In genomic region chr14:90301580-90302181, GRCh38 we compare ENCODE assay signal across 8 cellular contexts. TPM values are rescaled to one million over a fixed set of nuclear protein-coding genes. Genes with fewer than 3 reads are reported as not detected.
A peak's percentile ranks its signal among the peaks of the same experiment; 100 is the strongest.
DNase-seq lines count a peak whose midpoint lies in the region; ATAC-seq and TF ChIP-seq lines count a peak whose summit lies in the region.

No MANE protein-coding gene starts in this region.

- H3K4me1 Mint-ChIP-seq in activated CD4-positive, alpha-beta memory T cell treated with anti-CD3 and anti-CD28 coated beads, Interleukin-2, amount 10 ng/mL, durations not matched to agents 7 days and 5 days, result peaks cover 11% of the 10 kb centered on the region

- peaks cover 25% of the 10 kb centered on the region for H3K36me3 Mint-ChIP-seq in activated CD4-positive, alpha-beta memory T cell treated with anti-CD3 and anti-CD28 coated beads, Interleukin-2, amount 10 ng/mL, durations not matched to agents 7 days and 5 days (ENCODE audit: low read depth)

- no peaks in the 10 kb centered on the region for H3F3A ChIP-seq in neural cell (ENCODE audit: insufficient read depth, low read length, poor library complexity, severe bottlenecking)

- TF ChIP-seq POLR2A in esophagus muscularis mucosa (IDR thresholded peaks at IDR 0.05; ENCODE audit: low read depth), result no peak

- no peaks in the 10 kb centered on the region for H4K20me1 ChIP-seq in neural cell (ENCODE audit: insufficient read depth)

- H3K9me3 Mint-ChIP-seq in activated CD4-positive, alpha-beta memory T cell treated with anti-CD3 and anti-CD28 coated beads, Interleukin-2, amount 10 ng/mL, durations not matched to agents 7 days and 5 days, result no peaks in the 10 kb centered on the region

- TF ChIP-seq RAD21 in neural cell (conservative IDR thresholded peaks at IDR 0.05), result peak; percentile 92

- H3K27ac Mint-ChIP-seq in activated CD4-positive, alpha-beta memory T cell treated with anti-CD3 and anti-CD28 coated beads, Interleukin-2, amount 10 ng/mL, durations not matched to agents 7 days and 5 days, result no peak overlapping the region

- 33% methylated on average over 5 of the region's 5 CpGs for WGBS in esophagus muscularis mucosa

- H3K27me3 Mint-ChIP-seq in activated CD4-positive, alpha-beta memory T cell treated with anti-CD3 and anti-CD28 coated beads, Interleukin-2, amount 10 ng/mL, durations not matched to agents 7 days and 5 days, result no peaks in the 10 kb centered on the region

- in situ Hi-C loops in Panc1 (cut with HindIII; ENCODE audit: low pct_unique_long_range_greater_than_20kb, low sequenced_read_pairs), result no loop called here

- no peaks in the 10 kb centered on the region for H3K9me2 ChIP-seq in neural cell (ENCODE audit: insufficient read depth, low read length)

- H3K79me2 ChIP-seq in neural cell (replicated peaks; ENCODE audit: insufficient read depth, low read length), result no peaks in the 10 kb centered on the region

- no peaks in the 10 kb centered on the region for H3K9me3 ChIP-seq in Panc1 (ENCODE audit: control insufficient read depth, insufficient read depth, low read depth, low read length)
- H3K9me3 ChIP-seq in esophagus muscularis mucosa, result no peaks in the 10 kb centered on the region
- H3K9me3 ChIP-seq in neural cell (ENCODE audit: low read length), result no peaks in the 10 kb centered on the region

- BruUV-seq in Panc1 (replicated peaks; lab: Mats Ljungman, UMichigan), result no TSS peak

- H3K27me3 ChIP-seq in HL-60 (ENCODE audit: insufficient read depth, poor library complexity, severe bottlenecking) (no peaks in the 10 kb centered on the region), Panc1 (ENCODE audit: control insufficient read depth, insufficient read depth, low read length) (no peaks in the 10 kb centered on the region), esophagus muscularis mucosa (no peaks in the 10 kb centered on the region), neural cell (ENCODE audit: insufficient read depth, low read depth, low read length) (no peaks in the 10 kb centered on the region)

- H3K36me3 ChIP-seq in Panc1 (ENCODE audit: control insufficient read depth, insufficient read depth, low read length), result no peaks in the 10 kb centered on the region
- H3K36me3 ChIP-seq in esophagus muscularis mucosa, result peaks cover 15 to 59% (median 43%) of the 10 kb centered on the region in 4 donors
- no peaks in the 10 kb centered on the region for H3K36me3 ChIP-seq in neural cell (ENCODE audit: insufficient read depth, low read length)

- peak; percentile 37 for TF ChIP-seq CTCF in HL-60 (IDR thresholded peaks at IDR 0.05; ENCODE audit: insufficient read depth, low read length)
- TF ChIP-seq CTCF in Panc1 (IDR thresholded peaks at IDR 0.05), result peak; percentile 60; the same call in 1 of the 2 replicates
- peak; percentile 67 to 68 (median 67) for TF ChIP-seq CTCF in esophagus muscularis mucosa (IDR thresholded peaks at IDR 0.05)
- TF ChIP-seq CTCF in neural cell (IDR thresholded peaks at IDR 0.05; ENCODE audit: poor library complexity, severe bottlenecking), result peak; percentile 85

- POLR2A ChIA-PET in Panc1 (lab: Charles Lee), result no interaction called here
- POLR2A ChIA-PET in activated CD4-positive, alpha-beta memory T cell treated with anti-CD3 and anti-CD28 coated beads, Interleukin-2, amount 10 ng/mL, durations not matched to agents 7 days and 5 days (lab: Charles Lee), result interaction anchor here (0.9 to 1.8 kb wide), 4 partner anchors 81 to 103 kb away, joined by 3 to 5 read pairs (median 4); partner anchors contain the start of gene CALM1

- H3K27ac ChIP-seq in HL-60 (replicated peaks), result peak overlapping the region; percentile 81
- H3K27ac ChIP-seq in Panc1 (ENCODE audit: low read length), result no peak overlapping the region
- H3K27ac ChIP-seq in esophagus muscularis mucosa (replicated peaks in 1 of 4), result peak overlapping the region; percentile 54 to 77 (median 74)
- H3K27ac ChIP-seq in neural cell (ENCODE audit: low read length), result no peak overlapping the region

- no peak overlapping the region for H2AFZ ChIP-seq in neural cell (ENCODE audit: low read depth, low read length)

- ATAC-seq in Panc1 (peak; percentile 83), GM19467 (IDR thresholded peaks at IDR 0.05; ENCODE audit: unreplicated experiment) (no peak)

- peak; percentile 10 to 29 for DNase-seq in AML-193 (lab: John Stamatoyannopoulos, UW)
- peak in 1 of 2 experiments; percentile 25 for DNase-seq in HL-60 (ENCODE audit: low read depth in 1 of 2, low spot score in 1 of 2)
- peak; percentile 7 for DNase-seq in Panc1 (ENCODE audit: low read depth, low spot score)
- DNase-seq in esophagus muscularis mucosa (ENCODE audit: extremely low spot score), result no peak
- no peak for DNase-seq in islet precursor cell
- DNase-seq in activated CD4-positive, alpha-beta memory T cell treated with anti-CD3 and anti-CD28 coated beads, Interleukin-2, amount 10 ng/mL, durations not matched to agents 7 days and 5 days, result no peak

- intact Hi-C loops in Panc1 (cut with micrococcal nuclease; ENCODE audit: unreplicated experiment), result loop anchor here (5.0 to 10.0 kb wide), 3 partner anchors 96 to 461 kb away; partner anchors contain the start of gene CALM1
- intact Hi-C loops in esophagus muscularis mucosa (cut with DNase I), result loop anchor here (2.0 to 10.0 kb wide), 5 partner anchors 79 to 516 kb away; partner anchors contain the start of gene TTC7B

- H3K4me3 Mint-ChIP-seq in activated CD4-positive, alpha-beta memory T cell treated with anti-CD3 and anti-CD28 coated beads, Interleukin-2, amount 10 ng/mL, durations not matched to agents 7 days and 5 days, result no peak overlapping the region

- H3K4me3 ChIP-seq in HL-60 (replicated peaks; ENCODE audit: insufficient read depth, low read length), result no peak overlapping the region
- no peak overlapping the region for H3K4me3 ChIP-seq in Panc1 (ENCODE audit: low read depth in 2 of 2, low read length in 2 of 2)
- H3K4me3 ChIP-seq in esophagus muscularis mucosa, result no peak overlapping the region
- no peak overlapping the region for H3K4me3 ChIP-seq in neural cell (ENCODE audit: low read length)

- TF ChIP-seq EP300 in esophagus muscularis mucosa (IDR thresholded peaks at IDR 0.05) (no peak), neural cell (conservative IDR thresholded peaks at IDR 0.05; ENCODE audit: poor library complexity, severe bottlenecking) (no peak)

- H3K9ac ChIP-seq in neural cell (ENCODE audit: low read length), result no peak overlapping the region

- H3K4me1 ChIP-seq in Panc1 (ENCODE audit: control insufficient read depth, insufficient read depth, low read length) (no peaks in the 10 kb centered on the region), esophagus muscularis mucosa (peaks cover 10 to 35% (median 32%) of the 10 kb centered on the region in 4 donors)

- CTCF ChIA-PET in Panc1 (lab: Charles Lee), result interaction anchor here (0.6 to 1.4 kb wide), 4 partner anchors 396 to 852 kb away, joined by 3 to 7 read pairs (median 5); no protein-coding TSS in a partner anchor
- CTCF ChIA-PET in activated CD4-positive, alpha-beta memory T cell treated with anti-CD3 and anti-CD28 coated beads, Interleukin-2, amount 10 ng/mL, durations not matched to agents 7 days and 5 days (lab: Charles Lee), result interaction anchor here (0.5 to 2.0 kb wide), 15 partner anchors 11 to 456 kb away, joined by 3 to 11 read pairs (median 4); no protein-coding TSS in a partner anchor

- no peak overlapping the region for H3K4me2 ChIP-seq in neural cell (ENCODE audit: low read length)

TF ChIP-seq in neural cell, 6 proteins besides CTCF, POLR2A, EP300 and RAD21:
- TF ChIP-seq SMC3 (conservative IDR thresholded peaks at IDR 0.05; ENCODE audit: poor library complexity), result peak; percentile 88
- no peak for TF ChIP-seq MXI1 (conservative IDR thresholded peaks at IDR 0.05; ENCODE audit: poor library complexity, severe bottlenecking)

RNA-seq across cellular contexts. Expression of gene NRDE2, which starts 30.1 kb away (rescaled TPM):
- total RNA-seq in Panc1 (2021; ENCODE audit: unreplicated experiment) (16.5 TPM), esophagus muscularis mucosa (10 to 100 TPM in 3 of 4 donors, 1 to 10 TPM in 1; 8.0 to 14.1 (median 12.2) TPM)
- 10.1 TPM for polyA plus RNA-seq in Panc1 (2012; ENCODE audit: insufficient read length)
- polyA plus RNA-seq in neural cell, result 9.5 and 9.7 TPM in 2 replicates
- polyA minus RNA-seq in neural cell, result 25.1 and 29.4 TPM in 2 replicates
- 10 to 100 TPM; 20.3 to 21.7 TPM for total RNA-seq in activated CD4-positive, alpha-beta memory T cell treated with anti-CD3 and anti-CD28 coated beads, Interleukin-2, amount 10 ng/mL, durations not matched to agents 7 days and 5 days

RNA-seq across cellular contexts. Expression of gene PSMC1, which starts 45.3 kb away (rescaled TPM):
- total RNA-seq in Panc1 (2021; ENCODE audit: unreplicated experiment), result 112 TPM
- 73.5 TPM for polyA plus RNA-seq in Panc1 (2012; ENCODE audit: insufficient read length)
- total RNA-seq in esophagus muscularis mucosa, result 100 to 1,000 TPM in 3 of 4 donors, 10 to 100 TPM in 1; 96.8 to 139 (median 117) TPM
- polyA plus RNA-seq in neural cell, result 255 and 287 TPM in 2 replicates
- 156 and 201 TPM in 2 replicates for polyA minus RNA-seq in neural cell
- total RNA-seq in activated CD4-positive, alpha-beta memory T cell treated with anti-CD3 and anti-CD28 coated beads, Interleukin-2, amount 10 ng/mL, durations not matched to agents 7 days and 5 days, result 10 to 100 TPM; 85.6 to 85.9 TPM

Comparison
In these comparisons a context has a peak if more than half of its experiments do, and no peak if none do; other contexts are left out.
1. DNase-seq: peak in AML-193 (2 of 2) and Panc1 (single experiment); none in esophagus muscularis mucosa (single experiment), islet precursor cell (single experiment) and activated CD4-positive, alpha-beta memory T cell treated with anti-CD3 and anti-CD28 coated beads, Interleukin-2, amount 10 ng/mL, durations not matched to agents 7 days and 5 days (single experiment).
2. H3K27ac ChIP-seq: peak in HL-60 (single experiment) and esophagus muscularis mucosa (4 of 4); none in Panc1 (single experiment) and neural cell (single experiment).
3. Peak in every context shown above with its lines, with median percentiles within 50 percentile points of each other: CTCF ChIP-seq.